ENCODE assay signal across 1 cellular context in genomic region chr1:28750330-28750729, GRCh38.
TF ChIP-seq lines count a peak whose summit lies in the region.

No MANE protein-coding gene starts in this region.

TF ChIP-seq in A549, 52 proteins besides CTCF, POLR2A, EP300 and RAD21 (continued from another document):
- TF ChIP-seq POLR2AphosphoS2 (conservative IDR thresholded peaks at IDR 0.05; ENCODE audit: low read length): no peak
